In genomic region chr15:64387562-64388168, GRCh38 we compare ENCODE assay signal across 8 cellular contexts. TPM values are rescaled to one million over a fixed set of nuclear protein-coding genes. Genes with fewer than 3 reads are reported as not detected.
DNase-seq lines count a peak whose midpoint lies in the region; ATAC-seq, FAIRE-seq and TF ChIP-seq lines count a peak whose summit lies in the region.

TSS of gene TRIP4 (plus strand) at chr15:64387836. CDS start at chr15:64387864, 28 bp downstream.

- peak within 1 kb of the TSS; percentile 86 to 97 (median 93) for H3K27ac Mint-ChIP-seq in immature natural killer cell

- POLR2A ChIA-PET in A673 (lab: Charles Lee; ENCODE audit: low non-redundant PET): interaction anchor here (0.5 to 0.6 kb wide), 2 partner anchors 11 to 71 kb away, joined by 3 to 8 read pairs; no protein-coding TSS in a partner anchor

- intact Hi-C loops in A673 (cut with micrococcal nuclease; ENCODE audit: unreplicated experiment): no loop called here

- no peaks in the 10 kb centered on the region for H3K9me3 ChIP-seq in A673 (ENCODE audit: low read depth, low read length, poor library complexity, severe bottlenecking)

- H3K9me3 Mint-ChIP-seq in immature natural killer cell: no peaks in the 10 kb centered on the region

- H3K36me3 Mint-ChIP-seq in immature natural killer cell: no peaks in the 10 kb centered on the region

- FAIRE-seq in bronchial epithelial cell (lab: Jason Lieb, UNC): no peak

- peaks cover 21 to 23% of the 10 kb centered on the region in 2 donors for H3K4me1 Mint-ChIP-seq in immature natural killer cell

- peaks cover 2 to 11% (median 6%) of the 10 kb centered on the region in 3 donors for H3K27me3 Mint-ChIP-seq in immature natural killer cell (ENCODE audit: low read depth in 3 of 3)

- peak within 1 kb of the TSS; percentile 96 to 99 (median 98) for H3K4me3 Mint-ChIP-seq in immature natural killer cell

- H3K4me3 ChIP-seq in A673 (ENCODE audit: low read depth, low read length, poor library complexity, severe bottlenecking) (peak within 1 kb of the TSS; percentile 83), WI38 (ENCODE audit: low read depth, low read length) (peak within 1 kb of the TSS; percentile 80), bronchial epithelial cell (ENCODE audit: low read depth, low read length) (peak within 1 kb of the TSS; percentile 75)

- CTCF ChIA-PET in A673 (lab: Charles Lee): interaction anchor here (0.6 kb wide), 2 partner anchors 19 to 377 kb away, joined by 3 to 4 read pairs; no protein-coding TSS in a partner anchor

- H3K27me3 ChIP-seq in A673 (replicated peaks; ENCODE audit: insufficient read depth, low read depth, low read length, poor library complexity) (no peaks in the 10 kb centered on the region), bronchial epithelial cell (ENCODE audit: control insufficient read depth, insufficient read depth, low read length) (no peaks in the 10 kb centered on the region)

- TF ChIP-seq CTCF in A673 (conservative IDR thresholded peaks at IDR 0.05; ENCODE audit: low read depth, low read length) (peak; percentile 16; the same call in 1 of the 2 replicates), WI38 (IDR thresholded peaks at IDR 0.05; ENCODE audit: low read depth, low read length) (no peak), bronchial epithelial cell (IDR thresholded peaks at IDR 0.05; ENCODE audit: insufficient read depth, low read length, severe bottlenecking) (peak; percentile 0)

- DNase-seq in A673 (ENCODE audit: low spot score) (peak; percentile 98), NCI-H2227 treated with DMSO at 0.1 percent for 48 hours (lab: John Stamatoyannopoulos, UW) (peak; percentile 91), bronchial epithelial cell (ENCODE audit: low read depth) (peak; percentile 92), immature natural killer cell (peak; percentile 95 to 96 (median 96)), smooth muscle cell of the brain vasculature (ENCODE audit: low read depth, low spot score) (peak; percentile 91)

- H3K36me3 ChIP-seq in A673 (ENCODE audit: insufficient read depth, low read length, poor library complexity, severe bottlenecking): no peaks in the 10 kb centered on the region
- H3K36me3 ChIP-seq in bronchial epithelial cell (ENCODE audit: control insufficient read depth, insufficient read depth, low read length): no peaks in the 10 kb centered on the region

- peaks cover 6% of the 10 kb centered on the region for H3K4me1 ChIP-seq in A673 (ENCODE audit: insufficient read depth, low read length, poor library complexity, severe bottlenecking)

- ATAC-seq in GM18867 (IDR thresholded peaks at IDR 0.05; ENCODE audit: unreplicated experiment) (peak; percentile 97), HG03103 (IDR thresholded peaks at IDR 0.05; ENCODE audit: low read depth, unreplicated experiment) (peak; percentile 98)

- peak within 1 kb of the TSS; percentile 50 for H3K27ac ChIP-seq in A673 (ENCODE audit: low read depth, low read length, poor library complexity, severe bottlenecking)

- no TSS peak for BruUV-seq in A673 (replicated peaks; lab: Mats Ljungman, UMichigan)

RNA-seq across cellular contexts. Expression of gene TRIP4, which starts in this region (rescaled TPM):
- total RNA-seq in A673 (2021) (24.9 and 30.9 TPM in 2 replicates), bronchial epithelial cell (8.2 and 11.3 TPM in 2 replicates)
- 10 to 100 TPM; 34.6 to 48.2 (median 44.1) TPM for polyA plus RNA-seq in immature natural killer cell

Comparison
In these comparisons a context has a peak if more than half of its experiments do, and no peak if none do; other contexts are left out.
1. Peak in every context shown above with its lines: DNase-seq, ATAC-seq, H3K4me3 ChIP-seq and H3K27ac ChIP-seq.